Comparison of ENCODE assay signal across 1 cellular context in the genomic region with DNA sequence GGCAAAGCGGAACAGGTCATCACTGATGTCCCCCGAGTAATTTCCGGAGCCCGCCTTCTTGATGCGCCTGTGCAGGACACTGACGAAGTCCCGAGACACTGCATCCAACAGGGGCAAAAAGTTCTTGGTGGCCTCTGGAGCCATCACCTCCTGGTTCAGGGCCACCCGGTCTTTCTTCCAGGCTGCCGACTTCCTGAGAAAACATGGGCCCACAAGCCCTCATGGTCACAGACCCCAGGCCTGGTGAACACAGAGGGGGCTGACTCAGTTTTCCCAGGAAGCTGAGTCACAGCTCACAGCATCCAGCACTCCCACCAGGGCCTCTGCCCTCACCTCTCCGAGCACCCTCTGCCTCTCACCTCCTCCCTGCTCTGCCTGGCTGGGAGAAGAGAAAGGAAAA.
TF ChIP-seq lines count a peak whose summit lies in the region.

No MANE protein-coding gene starts in this region.

TF ChIP-seq in H1, 55 proteins besides CTCF, POLR2A, EP300 and RAD21:
- no peak for TF ChIP-seq HDAC2 (IDR thresholded peaks at IDR 0.05; ENCODE audit: borderline replicate concordance in 1 of 2, low read depth in 2 of 2, low read length in 2 of 2)
- TF ChIP-seq KDM4A (IDR thresholded peaks at IDR 0.05; ENCODE audit: low read depth, low read length, severe bottlenecking), result no peak
- TF ChIP-seq GABPA (IDR thresholded peaks at IDR 0.05; ENCODE audit: borderline replicate concordance, insufficient read depth, low read length), result no peak
- TF ChIP-seq SUZ12 (IDR thresholded peaks at IDR 0.05; ENCODE audit: low read length), result no peak
- no peak for TF ChIP-seq POLR2AphosphoS5 (IDR thresholded peaks at IDR 0.05; ENCODE audit: low read depth, low read length)
- no peak for TF ChIP-seq CEBPB (IDR thresholded peaks at IDR 0.05; ENCODE audit: low read depth, low read length)
- TF ChIP-seq ASH2L (IDR thresholded peaks at IDR 0.05; ENCODE audit: low read length), result no peak
- TF ChIP-seq CBX8 (IDR thresholded peaks at IDR 0.05; ENCODE audit: borderline replicate concordance, low read depth, low read length), result no peak
